8 cellular contexts compared by ENCODE assay signal in the genomic region with DNA sequence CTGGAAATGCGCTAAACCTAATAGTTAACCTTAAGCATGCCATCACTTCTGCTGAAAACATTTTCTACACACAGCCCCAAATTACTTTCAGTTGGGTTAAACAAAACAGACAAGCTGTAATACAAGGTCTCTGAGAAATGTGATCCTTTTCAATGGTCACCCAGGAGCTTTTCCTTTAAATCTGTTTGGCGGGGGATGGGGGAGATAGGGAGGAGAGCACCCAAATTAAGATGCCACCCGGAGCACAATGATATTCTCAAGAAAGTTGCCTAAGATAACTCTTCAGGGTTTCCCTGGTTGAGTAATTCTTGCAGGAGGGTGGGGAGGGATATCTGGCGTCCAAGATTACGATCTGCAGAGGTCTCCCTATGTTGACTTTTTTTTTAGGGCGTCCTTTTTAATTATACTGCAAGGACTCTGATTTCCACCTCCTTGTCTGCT. TPM values are rescaled to one million over a fixed set of nuclear protein-coding genes. Genes with fewer than 3 reads are reported as not detected.
A peak's percentile ranks its signal among the peaks of the same experiment; 100 is the strongest.
DNase-seq lines count a peak whose midpoint lies in the region; ATAC-seq lines count a peak whose summit lies in the region.

No MANE protein-coding gene starts in this region.

- H3K27ac ChIP-seq in iPS-20b (ENCODE audit: low read length), result no peak overlapping the region

- peak overlapping the region; percentile 65; the same call in 1 of the 2 replicates for H3K9ac ChIP-seq in iPS-20b (ENCODE audit: low read depth, low read length)

- no peaks in the 10 kb centered on the region for H3K36me3 ChIP-seq in iPS-20b (ENCODE audit: insufficient read depth, low read depth, low read length)

- no peaks in the 10 kb centered on the region for H3K36me3 Mint-ChIP-seq in stimulated activated naive CD8-positive, alpha-beta T cell treated with anti-CD3 and anti-CD28 coated beads, Interleukin-15, Interleukin-2, amounts not matched to agents 100 ng/mL and 50 ng/mL, for 24 hours (ENCODE audit: low read depth)
- no peaks in the 10 kb centered on the region for H3K36me3 Mint-ChIP-seq in activated naive CD8-positive, alpha-beta T cell treated with anti-CD3 and anti-CD28 coated beads for 36 hours

- H3K27me3 ChIP-seq in iPS-20b (ENCODE audit: insufficient read depth, low read length), result peaks cover 39% of the 10 kb centered on the region

- peaks cover 22% of the 10 kb centered on the region for H3K4me1 ChIP-seq in iPS-20b (ENCODE audit: insufficient read depth, low read length)

- no peaks in the 10 kb centered on the region for H3K9me3 Mint-ChIP-seq in stimulated activated naive CD8-positive, alpha-beta T cell treated with anti-CD3 and anti-CD28 coated beads, Interleukin-15, Interleukin-2, amounts not matched to agents 100 ng/mL and 50 ng/mL, for 24 hours
- no peaks in the 10 kb centered on the region for H3K9me3 Mint-ChIP-seq in activated naive CD8-positive, alpha-beta T cell treated with anti-CD3 and anti-CD28 coated beads for 36 hours
- no peaks in the 10 kb centered on the region for H3K9me3 Mint-ChIP-seq in stimulated activated naive CD8-positive, alpha-beta T cell treated with anti-CD3 and anti-CD28 coated beads, Interleukin-15, amount 100 ng/mL, for 72 hours

- peak overlapping the region; percentile 66 for H3K4me3 ChIP-seq in iPS-20b (ENCODE audit: low read length)

- H3K27ac Mint-ChIP-seq in stimulated activated naive CD8-positive, alpha-beta T cell treated with anti-CD3 and anti-CD28 coated beads, Interleukin-15, Interleukin-2, amounts not matched to agents 100 ng/mL and 50 ng/mL, for 24 hours, result no peak overlapping the region
- H3K27ac Mint-ChIP-seq in activated naive CD8-positive, alpha-beta T cell treated with anti-CD3 and anti-CD28 coated beads for 36 hours, result no peak overlapping the region
- no peak overlapping the region for H3K27ac Mint-ChIP-seq in stimulated activated naive CD8-positive, alpha-beta T cell treated with anti-CD3 and anti-CD28 coated beads, Interleukin-15, amount 100 ng/mL, for 72 hours

- H3K4me3 Mint-ChIP-seq in stimulated activated naive CD8-positive, alpha-beta T cell treated with anti-CD3 and anti-CD28 coated beads, Interleukin-15, Interleukin-2, amounts not matched to agents 100 ng/mL and 50 ng/mL, for 24 hours, result peak overlapping the region; percentile 73
- peak overlapping the region; percentile 70 for H3K4me3 Mint-ChIP-seq in activated naive CD8-positive, alpha-beta T cell treated with anti-CD3 and anti-CD28 coated beads for 36 hours
- H3K4me3 Mint-ChIP-seq in stimulated activated naive CD8-positive, alpha-beta T cell treated with anti-CD3 and anti-CD28 coated beads, Interleukin-15, amount 100 ng/mL, for 72 hours, result peak overlapping the region; percentile 81 to 82

- ATAC-seq in stimulated activated naive CD8-positive, alpha-beta T cell treated with anti-CD3 and anti-CD28 coated beads, Interleukin-15, Interleukin-2, amounts not matched to agents 100 U/mL and 50 U/mL, for 24 hours, result no peak
- ATAC-seq in stimulated activated naive CD8-positive, alpha-beta T cell treated with anti-CD3 and anti-CD28 coated beads, Interleukin-15, amount 100 ng/mL, for 72 hours, result no peak
- ATAC-seq in GM18861 (IDR thresholded peaks at IDR 0.05; ENCODE audit: unreplicated experiment), result no peak
- no peak for ATAC-seq in GM19395 (IDR thresholded peaks at IDR 0.05; ENCODE audit: unreplicated experiment)

- DNase-seq in stimulated activated naive CD8-positive, alpha-beta T cell treated with anti-CD3 and anti-CD28 coated beads, Interleukin-15, Interleukin-2, amounts not matched to agents 100 U/mL and 50 U/mL, for 24 hours, result no peak
- no peak for DNase-seq in activated naive CD8-positive, alpha-beta T cell treated with anti-CD3 and anti-CD28 coated beads for 36 hours
- no peak for DNase-seq in stimulated activated naive CD8-positive, alpha-beta T cell treated with anti-CD3 and anti-CD28 coated beads, Interleukin-15, amount 100 ng/mL, for 72 hours
- DNase-seq in NCI-H345 (lab: John Stamatoyannopoulos, UW), result no peak

- peaks cover 73% of the 10 kb centered on the region for H3K27me3 Mint-ChIP-seq in stimulated activated naive CD8-positive, alpha-beta T cell treated with anti-CD3 and anti-CD28 coated beads, Interleukin-15, Interleukin-2, amounts not matched to agents 100 ng/mL and 50 ng/mL, for 24 hours
- H3K27me3 Mint-ChIP-seq in activated naive CD8-positive, alpha-beta T cell treated with anti-CD3 and anti-CD28 coated beads for 36 hours, result peaks cover 79% of the 10 kb centered on the region
- peaks cover 89% of the 10 kb centered on the region for H3K27me3 Mint-ChIP-seq in stimulated activated naive CD8-positive, alpha-beta T cell treated with anti-CD3 and anti-CD28 coated beads, Interleukin-15, amount 100 ng/mL, for 72 hours

- H3K4me1 Mint-ChIP-seq in stimulated activated naive CD8-positive, alpha-beta T cell treated with anti-CD3 and anti-CD28 coated beads, Interleukin-15, Interleukin-2, amounts not matched to agents 100 ng/mL and 50 ng/mL, for 24 hours (ENCODE audit: low read depth), result peaks cover 26% of the 10 kb centered on the region
- peaks cover 22% of the 10 kb centered on the region for H3K4me1 Mint-ChIP-seq in activated naive CD8-positive, alpha-beta T cell treated with anti-CD3 and anti-CD28 coated beads for 36 hours
- H3K4me1 Mint-ChIP-seq in stimulated activated naive CD8-positive, alpha-beta T cell treated with anti-CD3 and anti-CD28 coated beads, Interleukin-15, amount 100 ng/mL, for 72 hours, result peaks cover 32% of the 10 kb centered on the region

- no peaks in the 10 kb centered on the region for H3K9me3 ChIP-seq in iPS-20b (ENCODE audit: insufficient read depth, low read depth, low read length)

RNA-seq across cellular contexts. Expression of gene GAREM1, which starts 1.0 kb away (rescaled TPM):
- total RNA-seq in activated naive CD8-positive, alpha-beta T cell treated with anti-CD3 and anti-CD28 coated beads for 36 hours, result not detected
